In genomic region chr13:21475115-21475514, GRCh38 we compare ENCODE assay signal across 29 cellular contexts.
"Had no signal": no experiment of that assay in that cellular context is flagged by ENCODE, and none has a peak within 500 bp of the region (broad histone marks: within the 10 kb centered on the region; RNA-seq: fewer than 3 reads in every experiment).

No MANE protein-coding gene starts in this region.

- H3K4me2 ChIP-seq: smooth muscle cell had no signal

- H3K27ac ChIP-seq: ovary, prostate gland, transverse colon, uterus had no signal

- H3K9me3 ChIP-seq: ovary, prostate gland, uterus had no signal

- H3K4me1 ChIP-seq: prostate gland, uterus had no signal

- DNase-seq: activated CD4-positive, alpha-beta memory T cell treated with anti-CD3 and anti-CD28 coated beads, Interleukin-2, amount 10 ng/mL, durations not matched to agents 7 days and 5 days; activated CD4-positive, CD25-positive, alpha-beta regulatory T cell treated with anti-CD3 and anti-CD28 coated beads, Interleukin-2, amount 50 U/mL, for 72 hours; activated CD8-positive, alpha-beta memory T cell treated with anti-CD3 and anti-CD28 coated beads, Interleukin-2, amount 50 U/mL, for 48 hours; activated gamma-delta T cell; activated naive CD4-positive, alpha-beta T cell treated with anti-CD3 and anti-CD28 coated beads, Interleukin-2, amount 50 U/mL, for 16 hours; activated T-cell treated with anti-CD3 and anti-CD28 coated beads, Interleukin-2, amount 50 U/mL, for 24 hours; amniotic stem cell; caudate nucleus; cortex of kidney; effector memory CD8-positive, alpha-beta T cell; foreskin fibroblast; head of caudate nucleus; hypothalamus; immature natural killer cell; kidney; left colon; mammary epithelial cell; naive B cell; ovary; retina; stimulated activated CD4-positive, alpha-beta T cell treated with anti-CD3 and anti-CD28 coated beads, Interleukin-1b, Interleukin-23, amount 100 ng/mL, for 48 hours; stimulated activated CD4-positive, alpha-beta T cell treated with anti-CD3 and anti-CD28 coated beads, Interleukin-4, amount 100 ng/mL, for 4 hours; stimulated activated CD8-positive, alpha-beta memory T cell treated with anti-CD3 and anti-CD28 coated beads, Interleukin-4, amount 100 ng/mL, for 48 hours; stimulated activated naive CD8-positive, alpha-beta T cell treated with anti-CD3 and anti-CD28 coated beads, Interleukin-15, amount 100 ng/mL, for 72 hours; T-helper 9 cell; transverse colon; uterus had no signal

- H3K4me3 ChIP-seq: ovary, prostate gland, smooth muscle cell, transverse colon, uterus had no signal

- H3K27me3 ChIP-seq: ovary, transverse colon, uterus had no signal

- H3K36me3 ChIP-seq: ovary, prostate gland, transverse colon, uterus had no signal
